Comparison of ENCODE assay signal across 8 cellular contexts in genomic region chr20:62304331-62305148, GRCh38. TPM values are rescaled to one million over a fixed set of nuclear protein-coding genes. Genes with fewer than 3 reads are reported as not detected.
DNase-seq lines count a peak whose midpoint lies in the region; ATAC-seq and TF ChIP-seq lines count a peak whose summit lies in the region.

No MANE protein-coding gene starts in this region.

- H3K36me3 ChIP-seq in BJ (ENCODE audit: control insufficient read depth, insufficient read depth, low read length): peaks cover 29% of the 10 kb centered on the region

- no peak for ATAC-seq in natural killer cell treated with Interleukin-12 subunit alpha and Interleukin-12 subunit beta and Interleukin-15 and Interleukin-18, amount 100 ng/mL, for 72 hours
- no peak for ATAC-seq in HG02870 (IDR thresholded peaks at IDR 0.05; ENCODE audit: unreplicated experiment)
- ATAC-seq in HG03196 (IDR thresholded peaks at IDR 0.05; ENCODE audit: unreplicated experiment): no peak

- H3K27me3 ChIP-seq in BJ (ENCODE audit: control insufficient read depth, insufficient read depth, low read length) (no peaks in the 10 kb centered on the region), dorsolateral prefrontal cortex (no peaks in the 10 kb centered on the region)

- POLR2A ChIA-PET in BJ (lab: Charles Lee): no interaction called here

- H3K4me3 Mint-ChIP-seq in natural killer cell treated with Interleukin-12 subunit alpha and Interleukin-12 subunit beta and Interleukin-15 and Interleukin-18, amount 100 ng/mL, for 72 hours: peak overlapping the region; percentile 98

- peak overlapping the region in 9 of 59 donors; percentile 4 to 98 (median 95) for H3K27ac ChIP-seq in dorsolateral prefrontal cortex

- intact Hi-C loops in dorsolateral prefrontal cortex (cut with DNase I): loop anchor here (2.0 to 5.0 kb wide), 4 partner anchors 67 to 162 kb away; partner anchors contain the start of genes MTG2 (in 2 of the 2), CABLES2 (in 1 of the 2), OSBPL2 (in 1 of the 2) and PSMA7 (in 1 of the 2)

- CTCF ChIA-PET in BJ (lab: Yijun Ruan, JAX): interaction anchor here (0.7 to 6.9 kb wide), 5 partner anchors 64 to 82 kb away, joined by 3 to 55 read pairs (median 4); partner anchors contain the start of genes LAMA5 and RPS21

- H3K4me3 ChIP-seq in BJ (ENCODE audit: low read depth, low read length): peak overlapping the region; percentile 92
- peak overlapping the region; percentile 94 for H3K4me3 ChIP-seq in LNCaP clone FGC (ENCODE audit: low read depth, low read length)
- H3K4me3 ChIP-seq in dorsolateral prefrontal cortex: peak overlapping the region in 57 of 59 donors; percentile 10 to 97 (median 90)

- peaks cover 20 to 32% of the 10 kb centered on the region in 2 donors for H3K4me1 Mint-ChIP-seq in natural killer cell treated with Interleukin-12 subunit alpha and Interleukin-12 subunit beta and Interleukin-15 and Interleukin-18, amount 100 ng/mL, for 72 hours (ENCODE audit: low read depth in 2 of 2)

- peaks cover 5% of the 10 kb centered on the region for H3K36me3 Mint-ChIP-seq in natural killer cell treated with Interleukin-12 subunit alpha and Interleukin-12 subunit beta and Interleukin-15 and Interleukin-18, amount 100 ng/mL, for 72 hours

- no peaks in the 10 kb centered on the region for H3K27me3 Mint-ChIP-seq in natural killer cell treated with Interleukin-12 subunit alpha and Interleukin-12 subunit beta and Interleukin-15 and Interleukin-18, amount 100 ng/mL, for 72 hours

- H3K9me3 Mint-ChIP-seq in natural killer cell treated with Interleukin-12 subunit alpha and Interleukin-12 subunit beta and Interleukin-15 and Interleukin-18, amount 100 ng/mL, for 72 hours: no peaks in the 10 kb centered on the region

- TF ChIP-seq CTCF in BJ (IDR thresholded peaks at IDR 0.05; ENCODE audit: insufficient read depth, low read depth, low read length) (no peak), LNCaP clone FGC (IDR thresholded peaks at IDR 0.05; ENCODE audit: control insufficient read depth, extremely low read depth, insufficient read depth) (no peak), dorsolateral prefrontal cortex (IDR thresholded peaks at IDR 0.05 in 54 of 56, conservative IDR thresholded peaks at IDR 0.05 in 2 of 56; ENCODE audit: low read depth in 1 of 56, partially characterized antibody in 56 of 56) (no peak)

- DNase-seq in BJ (ENCODE audit: low read depth) (no peak), LNCaP clone FGC (ENCODE audit: low read depth) (no peak), dorsolateral prefrontal cortex (no peak), cerebellar cortex (ENCODE audit: low spot score) (no peak), KG1 (lab: John Stamatoyannopoulos, UW) (no peak)
- peak; percentile 51 for DNase-seq in natural killer cell treated with Interleukin-12 subunit alpha and Interleukin-12 subunit beta and Interleukin-15 and Interleukin-18, amount 100 ng/mL, for 72 hours (ENCODE audit: low spot score)

- H3K27ac Mint-ChIP-seq in natural killer cell treated with Interleukin-12 subunit alpha and Interleukin-12 subunit beta and Interleukin-15 and Interleukin-18, amount 100 ng/mL, for 72 hours: peak overlapping the region; percentile 72 to 85

RNA-seq across cellular contexts. Expression of gene ADRM1, which starts 1.7 kb away (rescaled TPM):
- 81.5 and 115 TPM in 2 replicates for polyA plus RNA-seq in BJ (2011; rRNA removed)
- polyA minus RNA-seq in BJ (2011; rRNA and poly(A)+ RNA removed): 29.3 and 41.0 TPM in 2 replicates
- 10 to 100 TPM; 41.7 to 76.3 (median 60.3) TPM for total RNA-seq in dorsolateral prefrontal cortex
- total RNA-seq in natural killer cell treated with Interleukin-12 subunit alpha and Interleukin-12 subunit beta and Interleukin-15 and Interleukin-18, amount 100 ng/mL, for 72 hours: 100 to 1,000 TPM; 171 to 178 TPM
